In genomic region chr22:39146256-39147101, GRCh38 we compare ENCODE assay signal across 9 cellular contexts. TPM values are rescaled to one million over a fixed set of nuclear protein-coding genes. Genes with fewer than 3 reads are reported as not detected.
DNase-seq lines count a peak whose midpoint lies in the region; ATAC-seq, FAIRE-seq and TF ChIP-seq lines count a peak whose summit lies in the region.
"Had no signal": no experiment of that assay in that cellular context is flagged by ENCODE, and none has a peak within 500 bp of the region (broad histone marks: within the 10 kb centered on the region; RNA-seq: fewer than 3 reads in every experiment).

No MANE protein-coding gene starts in this region.

- H3K9me3 ChIP-seq in BLaER1 treated with 17β-estradiol and CSF1 and Interleukin-3, amounts not matched to agents 10 nM and 100 nM (replicated peaks in 1 of 11): no peaks in the 10 kb centered on the region
- H3K9me3 ChIP-seq in PC-3 (ENCODE audit: low read length): no peaks in the 10 kb centered on the region
- H3K9me3 ChIP-seq in endothelial cell of umbilical vein (replicated peaks; ENCODE audit: control insufficient read depth, insufficient read depth, low read length): no peaks in the 10 kb centered on the region
- no peaks in the 10 kb centered on the region for H3K9me3 ChIP-seq in osteoblast (ENCODE audit: low read depth, low read length)
- H3K9me3 ChIP-seq: mucosa of descending colon had no signal

- peak overlapping the region; percentile 77 to 100 (median 99) for H3K4me2 ChIP-seq in BLaER1 treated with 17β-estradiol and CSF1 and Interleukin-3, amounts not matched to agents 10 nM and 100 nM
- H3K4me2 ChIP-seq in PC-3 (ENCODE audit: low read length) (peak overlapping the region; percentile 83), endothelial cell of umbilical vein (ENCODE audit: insufficient read depth, low read length) (peak overlapping the region; percentile 14), osteoblast (ENCODE audit: insufficient read depth, low read length) (peak overlapping the region; percentile 83)

- no peaks in the 10 kb centered on the region for H3K9me2 ChIP-seq in PC-3 (replicated peaks; ENCODE audit: low read length)

- no peak for FAIRE-seq in endothelial cell of umbilical vein (lab: Jason Lieb, UNC)

- peak overlapping the region in 9 of 11 experiments; percentile 36 to 73 (median 56); a peak in 13 of 22 replicates for H3K27ac ChIP-seq in BLaER1 treated with 17β-estradiol and CSF1 and Interleukin-3, amounts not matched to agents 10 nM and 100 nM
- no peak overlapping the region for H3K27ac ChIP-seq in PC-3 (ENCODE audit: low read length)
- H3K27ac ChIP-seq in endothelial cell of umbilical vein (ENCODE audit: insufficient read depth, low read depth, low read length): no peak overlapping the region
- no peak overlapping the region for H3K27ac ChIP-seq in osteoblast (ENCODE audit: low read depth, low read length)

- peaks cover 0 to 24% (median 0%) of the 10 kb centered on the region in 11 experiments; a peak in 8 of 22 replicates for H4K20me1 ChIP-seq in BLaER1 treated with 17β-estradiol and CSF1 and Interleukin-3, amounts not matched to agents 10 nM and 100 nM
- H4K20me1 ChIP-seq in PC-3 (ENCODE audit: low read length) (no peaks in the 10 kb centered on the region), endothelial cell of umbilical vein (replicated peaks; ENCODE audit: control insufficient read depth, extremely low read depth, insufficient read depth, low read length) (no peaks in the 10 kb centered on the region), osteoblast (ENCODE audit: insufficient read depth, low read length) (peaks cover 4% of the 10 kb centered on the region)

- peak overlapping the region; percentile 75 to 97 (median 94); a peak in 16 of 20 replicates for H3K4me3 ChIP-seq in BLaER1 treated with 17β-estradiol and CSF1 and Interleukin-3, amounts not matched to agents 10 nM and 100 nM
- peak overlapping the region; percentile 85; the same call in 1 of the 2 replicates for H3K4me3 ChIP-seq in PC-3 (ENCODE audit: low read length)
- no peak overlapping the region for H3K4me3 ChIP-seq in endothelial cell of umbilical vein (replicated peaks in 1 of 3; ENCODE audit: insufficient read depth in 1 of 3, low read depth in 1 of 3, low read length in 3 of 3)
- peak overlapping the region; percentile 91 for H3K4me3 ChIP-seq in osteoblast (ENCODE audit: insufficient read depth, low read length)

- no peaks in the 10 kb centered on the region for H3K9me1 ChIP-seq in endothelial cell of umbilical vein (replicated peaks; ENCODE audit: control insufficient read depth, extremely low read depth, insufficient read depth, low read length)

- no peak for TF ChIP-seq CTCF in PC-3 (conservative IDR thresholded peaks at IDR 0.05; ENCODE audit: low read depth, low read length)
- no peak for TF ChIP-seq CTCF in endothelial cell of umbilical vein (IDR thresholded peaks at IDR 0.05; ENCODE audit: extremely low read depth in 1 of 2, insufficient read depth in 1 of 2, low read depth in 1 of 2, low read length in 2 of 2)
- no peak for TF ChIP-seq CTCF in osteoblast (IDR thresholded peaks at IDR 0.05; ENCODE audit: extremely low read depth, low read depth, low read length)

- peaks cover 18 to 41% (median 26%) of the 10 kb centered on the region in 10 experiments; a peak in 19 of 20 replicates for H3K4me1 ChIP-seq in BLaER1 treated with 17β-estradiol and CSF1 and Interleukin-3, amounts not matched to agents 10 nM and 100 nM
- H3K4me1 ChIP-seq in PC-3 (ENCODE audit: insufficient read depth, low read length) (peaks cover 10% of the 10 kb centered on the region; the same call in 1 of the 2 replicates), endothelial cell of umbilical vein (ENCODE audit: control insufficient read depth, extremely low read depth, insufficient read depth, low read length) (peaks cover 11% of the 10 kb centered on the region), osteoblast (ENCODE audit: insufficient read depth, low read length) (peaks cover 15% of the 10 kb centered on the region)

- peak overlapping the region; percentile 65 to 86 (median 80) for H3K9ac ChIP-seq in BLaER1 treated with 17β-estradiol and CSF1 and Interleukin-3, amounts not matched to agents 10 nM and 100 nM
- H3K9ac ChIP-seq in PC-3 (ENCODE audit: low read length) (no peak overlapping the region), endothelial cell of umbilical vein (replicated peaks; ENCODE audit: extremely low read depth, insufficient read depth, low read length) (peak overlapping the region; percentile 5)

- dilution Hi-C loops in endothelial cell of umbilical vein (cut with MboI; ENCODE audit: extremely low pct_ligation_motif_present, low sequenced_read_pairs): no loop called here

- ATAC-seq in PC-3: no peak
- no peak for ATAC-seq in GM18502 (IDR thresholded peaks at IDR 0.05; ENCODE audit: poor library complexity, unreplicated experiment)

- CTCF ChIA-PET in PC-3 (lab: Charles Lee) (no interaction called here), endothelial cell of umbilical vein (lab: Charles Lee) (no interaction called here)

- H2AFZ ChIP-seq in PC-3 (ENCODE audit: low read length) (0 out of 2 replicates have a peak overlapping the region, but pooled peaks have one; percentile 48), endothelial cell of umbilical vein (ENCODE audit: low read depth, low read length) (peak overlapping the region; percentile 64), osteoblast (ENCODE audit: low read length) (peak overlapping the region; percentile 73)

- H3K27me3 ChIP-seq in BLaER1 treated with 17β-estradiol and CSF1 and Interleukin-3, amounts not matched to agents 10 nM and 100 nM: peaks cover 0 to 12% (median 4%) of the 10 kb centered on the region in 11 experiments; a peak in 5 of 22 replicates
- H3K27me3 ChIP-seq in PC-3 (ENCODE audit: low read length) (no peaks in the 10 kb centered on the region), endothelial cell of umbilical vein (ENCODE audit: control insufficient read depth in 2 of 2, insufficient read depth in 2 of 2, low read length in 2 of 2) (no peaks in the 10 kb centered on the region), osteoblast (ENCODE audit: insufficient read depth, low read length) (no peaks in the 10 kb centered on the region)

- POLR2A ChIA-PET in PC-3 (lab: Charles Lee; ENCODE audit: unreplicated experiment) (no interaction called here), endothelial cell of umbilical vein (lab: Charles Lee) (no interaction called here)

- H3K79me2 ChIP-seq in PC-3 (ENCODE audit: low read length) (no peaks in the 10 kb centered on the region), endothelial cell of umbilical vein (ENCODE audit: control insufficient read depth, insufficient read depth, low read length) (no peaks in the 10 kb centered on the region), osteoblast (ENCODE audit: insufficient read depth, low read length) (no peaks in the 10 kb centered on the region)

- intact Hi-C loops in PC-3 (cut with micrococcal nuclease) (no loop called here), endothelial cell of umbilical vein (cut with micrococcal nuclease) (no loop called here)

- BruUV-seq in PC-3 (replicated peaks; lab: Mats Ljungman, UMichigan) (no TSS peak), endothelial cell of umbilical vein (replicated peaks; lab: Mats Ljungman, UMichigan) (no TSS peak)

- DNase-seq in PC-3 (no peak), endothelial cell of umbilical vein (ENCODE audit: low read depth, low spot score) (no peak), osteoblast (ENCODE audit: insufficient read length, low spot score, missing footprints) (peak; percentile 79), NCI-H446 treated with DMSO at 0.1 percent for 48 hours (lab: John Stamatoyannopoulos, UW) (no peak), HCEC 1CT (no peak), NCI-H82 (lab: John Stamatoyannopoulos, UW) (no peak)

- no peaks in the 10 kb centered on the region for H3F3A ChIP-seq in PC-3 (ENCODE audit: low read length, unreplicated experiment)

- no peaks in the 10 kb centered on the region; a peak in 2 of 22 replicates for H3K36me3 ChIP-seq in BLaER1 treated with 17β-estradiol and CSF1 and Interleukin-3, amounts not matched to agents 10 nM and 100 nM
- H3K36me3 ChIP-seq in PC-3 (ENCODE audit: low read depth, low read length) (no peaks in the 10 kb centered on the region), endothelial cell of umbilical vein (ENCODE audit: control insufficient read depth in 2 of 2, extremely low read depth in 1 of 2, insufficient read depth in 2 of 2, low read length in 2 of 2) (no peaks in the 10 kb centered on the region), osteoblast (ENCODE audit: insufficient read depth, low read length) (no peaks in the 10 kb centered on the region)

- TF ChIP-seq POLR2A in endothelial cell of umbilical vein (IDR thresholded peaks at IDR 0.05; ENCODE audit: low read depth, low read length): no peak

TF ChIP-seq in endothelial cell of umbilical vein, 7 proteins besides CTCF, POLR2A, EP300 and RAD21 (continues in another document):
- TF ChIP-seq MAX (IDR thresholded peaks at IDR 0.05; ENCODE audit: insufficient read depth, insufficient read length) (no peak), MYC (IDR thresholded peaks at IDR 0.05; ENCODE audit: low read depth, low read length) (no peak), POLR2AphosphoS5 (IDR thresholded peaks at IDR 0.05; ENCODE audit: insufficient read depth, low read depth, low read length) (no peak)

RNA-seq across cellular contexts. Expression of gene CBX7, which starts 6.0 kb away (rescaled TPM):
- 8.0 and 8.6 TPM in 2 replicates for total RNA-seq in PC-3 (2014; rRNA removed)
- 5.1 and 7.1 TPM in 2 replicates for total RNA-seq in endothelial cell of umbilical vein
- polyA plus RNA-seq in endothelial cell of umbilical vein: 3.4 and 4.0 TPM in 2 replicates
- 1.6 and 2.0 TPM in 2 replicates for polyA plus RNA-seq in endothelial cell of umbilical vein (2011; cell fraction: cytosol; rRNA removed)
- 12.0 and 13.9 TPM in 2 replicates for polyA plus RNA-seq in endothelial cell of umbilical vein (2011; cell fraction: nucleus; rRNA removed)
- 1.7 and 1.9 TPM in 2 replicates for polyA plus RNA-seq in endothelial cell of umbilical vein (2012)
- polyA minus RNA-seq in endothelial cell of umbilical vein: 3.9 and 6.0 TPM in 2 replicates
- polyA minus RNA-seq in endothelial cell of umbilical vein (2011; cell fraction: cytosol; rRNA and poly(A)+ RNA removed): 2.7 TPM
- 6.1 and 6.7 TPM in 2 replicates for polyA minus RNA-seq in endothelial cell of umbilical vein (2011; cell fraction: nucleus; rRNA and poly(A)+ RNA removed)
- 12.7 and 14.5 TPM in 2 replicates for total RNA-seq in osteoblast

RNA-seq across cellular contexts. Expression of gene APOBEC3H, which starts 49.4 kb away (rescaled TPM):
- total RNA-seq in PC-3 (2014; rRNA removed): 0.87 TPM in 1 of 2 replicates, not detected in the other
- not detected in 2 replicates for total RNA-seq in endothelial cell of umbilical vein
- polyA plus RNA-seq in endothelial cell of umbilical vein: not detected in 2 replicates
- 0.13 and 0.14 TPM in 2 replicates for polyA plus RNA-seq in endothelial cell of umbilical vein (2011; cell fraction: cytosol; rRNA removed)
- polyA plus RNA-seq in endothelial cell of umbilical vein (2011; cell fraction: nucleus; rRNA removed): 0.36 TPM in 1 of 2 replicates, not detected in the other
- polyA plus RNA-seq in endothelial cell of umbilical vein (2012): 0.22 and 0.24 TPM in 2 replicates
- polyA minus RNA-seq in endothelial cell of umbilical vein: 0.39 TPM in 1 of 2 replicates, not detected in the other
- polyA minus RNA-seq in endothelial cell of umbilical vein (2011; cell fraction: cytosol; rRNA and poly(A)+ RNA removed): not detected
- not detected in 2 replicates for polyA minus RNA-seq in endothelial cell of umbilical vein (2011; cell fraction: nucleus; rRNA and poly(A)+ RNA removed)
- total RNA-seq in osteoblast: not detected in 2 replicates

Comparison
In these comparisons a context has a peak if more than half of its experiments do, and no peak if none do; other contexts are left out.
1. H3K27ac ChIP-seq: peak in BLaER1 treated with 17β-estradiol and CSF1 and Interleukin-3, amounts not matched to agents 10 nM and 100 nM (9 of 11); none in PC-3 (single experiment), endothelial cell of umbilical vein (single experiment) and osteoblast (single experiment).
2. H3K4me2 ChIP-seq: peak in every context shown above with its lines; median percentile 99 in BLaER1 treated with 17β-estradiol and CSF1 and Interleukin-3, amounts not matched to agents 10 nM and 100 nM; 83 in PC-3; 83 in osteoblast; 14 in endothelial cell of umbilical vein.
3. H3K4me3 ChIP-seq: peak in BLaER1 treated with 17β-estradiol and CSF1 and Interleukin-3, amounts not matched to agents 10 nM and 100 nM (10 of 10), PC-3 (single experiment) and osteoblast (single experiment); none in endothelial cell of umbilical vein (0 of 3).
4. Peak in every context shown above with its lines, with median percentiles within 50 percentile points of each other: H2AFZ ChIP-seq.